10 cellular contexts compared by ENCODE assay signal in the genomic region with DNA sequence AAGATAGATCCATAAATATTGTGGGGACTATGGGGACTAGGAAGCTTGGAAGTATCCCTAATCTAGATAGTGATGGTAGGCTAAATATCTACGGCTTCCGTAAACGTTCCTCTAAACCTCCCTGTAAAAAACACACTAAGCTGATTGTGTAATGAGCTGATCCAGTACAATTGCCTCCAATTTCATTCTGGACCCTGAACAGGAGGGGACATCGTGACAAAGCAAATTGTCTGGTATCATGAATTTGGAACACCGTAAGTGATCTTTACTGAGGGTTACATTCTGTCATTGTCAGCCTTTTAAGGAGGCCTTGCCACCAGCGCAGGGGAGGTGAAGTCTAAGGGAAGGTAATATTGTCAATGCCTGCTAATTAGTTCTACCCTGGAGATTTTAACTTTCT. TPM values are rescaled to one million over a fixed set of nuclear protein-coding genes. Genes with fewer than 3 reads are reported as not detected.
DNase-seq lines count a peak whose midpoint lies in the region; ATAC-seq and FAIRE-seq lines count a peak whose summit lies in the region.
"Had no signal": no experiment of that assay in that cellular context is flagged by ENCODE, and none has a peak within 500 bp of the region (broad histone marks: within the 10 kb centered on the region; RNA-seq: fewer than 3 reads in every experiment).

No MANE protein-coding gene starts in this region.

- CTCF ChIA-PET in activated naive CD4-positive, alpha-beta T cell treated with anti-CD3 and anti-CD28 coated beads, Interleukin-2, amount 10 ng/mL, durations not matched to agents 7 days and 5 days (lab: Charles Lee), result no interaction called here

- H3K27me3 Mint-ChIP-seq in activated naive CD4-positive, alpha-beta T cell treated with anti-CD3 and anti-CD28 coated beads, Interleukin-2, amount 10 ng/mL, durations not matched to agents 7 days and 5 days, result peaks cover 17% of the 10 kb centered on the region

- H3K9me3 ChIP-seq in duodenal mucosa (ENCODE audit: control insufficient read depth in 1 of 2, low read length in 2 of 2), result no peaks in the 10 kb centered on the region

- H3K4me3 ChIP-seq in duodenal mucosa (ENCODE audit: low read depth in 1 of 2, low read length in 2 of 2), result peak overlapping the region; percentile 81

- no peaks in the 10 kb centered on the region for H3K36me3 ChIP-seq in duodenal mucosa (ENCODE audit: control insufficient read depth in 1 of 2, insufficient read depth in 2 of 2, low read length in 2 of 2)

- intact Hi-C loops in Right ventricle myocardium inferior (cut with DNase I), result no loop called here
- intact Hi-C loops in cardiac septum (cut with DNase I), result no loop called here

- no peak for FAIRE-seq in frontal cortex (lab: Jason Lieb, UNC)

- peak overlapping the region; percentile 76 to 82 for H3K9ac ChIP-seq in duodenal mucosa (ENCODE audit: low read depth in 1 of 2, low read length in 2 of 2)

- DNase-seq in Right ventricle myocardium inferior (ENCODE audit: missing footprints) (peak; percentile 34), cardiac septum (ENCODE audit: low spot score) (no peak), midbrain (lab: John Stamatoyannopoulos, UW) (peak; percentile 5), OCI-M2 (lab: John Stamatoyannopoulos, UW; ENCODE audit: unreplicated experiment) (no peak), HUDEP-2 (lab: John Stamatoyannopoulos, UW; ENCODE audit: unreplicated experiment in 76 of 76) (no peak), frontal cortex (ENCODE audit: low spot score in 2 of 2) (no peak)
- no peak for DNase-seq in activated naive CD4-positive, alpha-beta T cell treated with anti-CD3 and anti-CD28 coated beads, Interleukin-2, amount 10 ng/mL, durations not matched to agents 7 days and 5 days
- DNase-seq: activated CD8-positive, alpha-beta T cell treated with anti-CD3 and anti-CD28 coated beads for 36 hours had no signal

- no peaks in the 10 kb centered on the region for H3K36me3 Mint-ChIP-seq in activated naive CD4-positive, alpha-beta T cell treated with anti-CD3 and anti-CD28 coated beads, Interleukin-2, amount 10 ng/mL, durations not matched to agents 7 days and 5 days

- no peaks in the 10 kb centered on the region for H3K4me1 Mint-ChIP-seq in activated naive CD4-positive, alpha-beta T cell treated with anti-CD3 and anti-CD28 coated beads, Interleukin-2, amount 10 ng/mL, durations not matched to agents 7 days and 5 days

- no peak overlapping the region for H3K27ac Mint-ChIP-seq in activated naive CD4-positive, alpha-beta T cell treated with anti-CD3 and anti-CD28 coated beads, Interleukin-2, amount 10 ng/mL, durations not matched to agents 7 days and 5 days
- H3K27ac Mint-ChIP-seq: activated CD8-positive, alpha-beta T cell treated with anti-CD3 and anti-CD28 coated beads for 36 hours; B cell had no signal

- peaks cover 7 to 13% of the 10 kb centered on the region in 2 donors for H3K4me1 ChIP-seq in duodenal mucosa (ENCODE audit: control insufficient read depth in 1 of 2, insufficient read depth in 2 of 2, low read length in 2 of 2)

- no peak overlapping the region for H3K27ac ChIP-seq in duodenal mucosa (ENCODE audit: low read depth, low read length)

- no peaks in the 10 kb centered on the region for H3K9me3 Mint-ChIP-seq in activated naive CD4-positive, alpha-beta T cell treated with anti-CD3 and anti-CD28 coated beads, Interleukin-2, amount 10 ng/mL, durations not matched to agents 7 days and 5 days
- H3K9me3 Mint-ChIP-seq: activated CD8-positive, alpha-beta T cell treated with anti-CD3 and anti-CD28 coated beads for 36 hours had no signal

- ATAC-seq in Right ventricle myocardium inferior, result peak; percentile 14
- ATAC-seq: activated CD8-positive, alpha-beta T cell treated with anti-CD3 and anti-CD28 coated beads for 36 hours had no signal

- no peak overlapping the region for H3K4me3 Mint-ChIP-seq in activated naive CD4-positive, alpha-beta T cell treated with anti-CD3 and anti-CD28 coated beads, Interleukin-2, amount 10 ng/mL, durations not matched to agents 7 days and 5 days
- H3K4me3 Mint-ChIP-seq: activated CD8-positive, alpha-beta T cell treated with anti-CD3 and anti-CD28 coated beads for 36 hours; B cell had no signal

- no peaks in the 10 kb centered on the region for H3K27me3 ChIP-seq in duodenal mucosa (ENCODE audit: control insufficient read depth in 1 of 2, insufficient read depth in 2 of 2, low read length in 2 of 2)

RNA-seq across cellular contexts. Expression of gene MGST1, which starts 0.5 kb away (rescaled TPM):
- total RNA-seq in Right ventricle myocardium inferior (60.1 TPM), cardiac septum (7.3 TPM), frontal cortex (3.7 TPM)
- total RNA-seq: activated CD8-positive, alpha-beta T cell treated with anti-CD3 and anti-CD28 coated beads for 36 hours; B cell had no signal

Comparison
In these comparisons a context has a peak if more than half of its experiments do, and no peak if none do; other contexts are left out.
1. DNase-seq: peak in Right ventricle myocardium inferior (single experiment) and midbrain (single experiment); none in cardiac septum (single experiment), OCI-M2 (single experiment), HUDEP-2 (0 of 76), activated naive CD4-positive, alpha-beta T cell treated with anti-CD3 and anti-CD28 coated beads, Interleukin-2, amount 10 ng/mL, durations not matched to agents 7 days and 5 days (single experiment) and frontal cortex (0 of 2).